28 cellular contexts compared by ENCODE assay signal in the genomic region with DNA sequence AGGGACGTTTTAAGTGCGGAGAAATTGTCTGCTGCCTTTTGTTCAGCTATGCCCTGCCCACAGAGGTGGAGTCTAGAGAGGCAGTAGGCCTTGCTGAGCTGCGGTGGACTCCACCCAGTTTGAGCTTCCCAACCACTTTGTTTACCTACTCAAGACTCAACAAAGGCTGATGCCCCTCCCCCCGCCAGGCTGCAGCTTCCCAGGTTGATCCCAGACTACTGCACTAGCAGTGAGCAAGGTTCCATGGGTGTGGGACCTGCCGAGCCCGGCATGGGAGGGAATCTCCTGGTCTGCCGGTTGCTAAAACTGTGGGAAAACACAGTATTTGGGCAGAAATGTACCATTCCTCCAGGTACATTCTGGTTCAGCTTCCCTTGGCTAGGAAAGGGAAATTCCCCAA.
DNase-seq lines count a peak whose midpoint lies in the region; ATAC-seq and TF ChIP-seq lines count a peak whose summit lies in the region.
"Had no signal": no experiment of that assay in that cellular context is flagged by ENCODE, and none has a peak within 500 bp of the region (broad histone marks: within the 10 kb centered on the region; RNA-seq: fewer than 3 reads in every experiment).

No MANE protein-coding gene starts in this region.

- CTCF ChIA-PET in WTC11 (lab: Charles Lee): no interaction called here

- H3K27ac ChIP-seq in mesendoderm (ENCODE audit: low read depth, low read length): no peak overlapping the region
- H3K27ac ChIP-seq: BLaER1, GM23248, PC-9 had no signal

- no peak overlapping the region for H2BK5ac ChIP-seq in mesendoderm (ENCODE audit: low read length)

- no peak overlapping the region for H2BK120ac ChIP-seq in mesendoderm (ENCODE audit: low read depth, low read length)

- ATAC-seq in WTC11: peak; percentile 41; the same call in 1 of the 2 replicates
- ATAC-seq: GM12878, HepG2, T-cell had no signal

- no peaks in the 10 kb centered on the region for H3K36me3 ChIP-seq in mesendoderm (ENCODE audit: control insufficient read depth, insufficient read depth, low read length)
- H3K36me3 ChIP-seq: BLaER1, HAP-1 had no signal

- H3K4me3 ChIP-seq in LNCaP clone FGC (ENCODE audit: low read depth, low read length): no peak overlapping the region
- no peak overlapping the region for H3K4me3 ChIP-seq in mesendoderm (ENCODE audit: low read length)
- H3K4me3 ChIP-seq: BLaER1, GM12878, GM23248, HAP-1, PC-9 had no signal

- no peaks in the 10 kb centered on the region for H3K79me1 ChIP-seq in mesendoderm (ENCODE audit: low read length)

- no peaks in the 10 kb centered on the region for H3K4me1 ChIP-seq in mesendoderm (ENCODE audit: control insufficient read depth, low read depth, low read length)
- H3K4me1 ChIP-seq: BLaER1 had no signal

- no peak overlapping the region for H3K18ac ChIP-seq in mesendoderm (ENCODE audit: low read length)

- no peak overlapping the region for H2BK15ac ChIP-seq in mesendoderm (replicated peaks; ENCODE audit: low read depth)

- peak in 2 of 3 experiments; percentile 11 to 13 for DNase-seq in NCI-H1417 (lab: John Stamatoyannopoulos, UW)
- no peak for DNase-seq in NCI-H1417 treated with DMSO at 0.1 percent for 48 hours (lab: John Stamatoyannopoulos, UW)
- DNase-seq in LNCaP clone FGC (ENCODE audit: low read depth): peak; percentile 8
- peak; percentile 31 for DNase-seq in WTC11 (ENCODE audit: low spot score)
- peak; percentile 19 for DNase-seq in mesendoderm
- no peak for DNase-seq in NCI-H82 treated with DMSO at 0.1 percent for 48 hours (lab: John Stamatoyannopoulos, UW; ENCODE audit: unreplicated experiment)
- no peak for DNase-seq in retina
- DNase-seq in NCI-H1930 (lab: John Stamatoyannopoulos, UW): no peak
- DNase-seq: 8988T; CD4-positive, CD25-positive, alpha-beta regulatory T cell; GDM1; GM23248; HFFc6; Kasumi-1; NCI-H1105 treated with DMSO at 0.1 percent for 48 hours; NCI-H1694 treated with DMSO at 0.1 percent for 48 hours; NCI-H2171; NCI-H226; NCI-H510A treated with DMSO at 0.1 percent for 48 hours; NCI-H774; NK-92 treated with Interleukin-12 subunit alpha and Interleukin-12 subunit beta, amount 100 ng/mL, for 24 hours; Right ventricle myocardium superior; T-cell had no signal

- no peak overlapping the region for H3K4me3 Mint-ChIP-seq in WTC11
- H3K4me3 Mint-ChIP-seq: CD4-positive, CD25-positive, alpha-beta regulatory T cell; HFFc6; T-cell had no signal

- POLR2A ChIA-PET in WTC11 (lab: Charles Lee): no interaction called here

- no peak overlapping the region for H4K8ac ChIP-seq in mesendoderm (ENCODE audit: low read depth, low read length)

- H3K9ac ChIP-seq in mesendoderm (ENCODE audit: low read length): no peak overlapping the region
- H3K9ac ChIP-seq: BLaER1, GM23248 had no signal

- H2AK5ac ChIP-seq in mesendoderm (ENCODE audit: low read length): no peak overlapping the region

- no peak overlapping the region for H3K27ac Mint-ChIP-seq in WTC11
- H3K27ac Mint-ChIP-seq: CD4-positive, CD25-positive, alpha-beta regulatory T cell; HFFc6; T-cell had no signal

- no peaks in the 10 kb centered on the region for H3K27me3 ChIP-seq in mesendoderm (ENCODE audit: insufficient read depth, low read length, poor library complexity)
- H3K27me3 ChIP-seq: BLaER1 had no signal

- no peaks in the 10 kb centered on the region for H3K4me1 Mint-ChIP-seq in WTC11
- H3K4me1 Mint-ChIP-seq: CD4-positive, CD25-positive, alpha-beta regulatory T cell; T-cell had no signal

- peaks cover 36% of the 10 kb centered on the region for H3K9me3 Mint-ChIP-seq in WTC11
- H3K9me3 Mint-ChIP-seq: HFFc6 had no signal

- H3K27me3 Mint-ChIP-seq in WTC11 (ENCODE audit: low read depth): no peaks in the 10 kb centered on the region; the same call in 1 of the 2 replicates
- H3K27me3 Mint-ChIP-seq: CD4-positive, CD25-positive, alpha-beta regulatory T cell; T-cell had no signal

- no peak overlapping the region for H3K4ac ChIP-seq in mesendoderm (ENCODE audit: low read depth, low read length)

- no CpG with 5 or more reads among the region's 7 CpGs for WGBS in mesendoderm (ENCODE audit: extremely low coverage, insufficient coverage, low lambda C conversion rate)

- H3K4me2 ChIP-seq in mesendoderm (ENCODE audit: low read length): no peak overlapping the region
- H3K4me2 ChIP-seq: BLaER1, PC-9 had no signal

- no peak overlapping the region for H3K23ac ChIP-seq in mesendoderm (ENCODE audit: low read length)

- no peak overlapping the region for H4K5ac ChIP-seq in mesendoderm (ENCODE audit: low read length)

- H3K56ac ChIP-seq in mesendoderm (ENCODE audit: low read length): no peak overlapping the region

- H3K36me3 Mint-ChIP-seq in WTC11: peaks cover 16% of the 10 kb centered on the region
- H3K36me3 Mint-ChIP-seq: CD4-positive, CD25-positive, alpha-beta regulatory T cell; T-cell had no signal

- TF ChIP-seq CTCF in LNCaP clone FGC (IDR thresholded peaks at IDR 0.05; ENCODE audit: control insufficient read depth, extremely low read depth, insufficient read depth) (no peak), WTC11 (IDR thresholded peaks at IDR 0.05) (no peak)

- no peaks in the 10 kb centered on the region for H3K79me2 ChIP-seq in mesendoderm (ENCODE audit: control insufficient read depth, insufficient read depth, low read length)

TF ChIP-seq in WTC11, 78 proteins besides CTCF, POLR2A, EP300 and RAD21 (continues in another document):
- TF ChIP-seq, protein P1, sequence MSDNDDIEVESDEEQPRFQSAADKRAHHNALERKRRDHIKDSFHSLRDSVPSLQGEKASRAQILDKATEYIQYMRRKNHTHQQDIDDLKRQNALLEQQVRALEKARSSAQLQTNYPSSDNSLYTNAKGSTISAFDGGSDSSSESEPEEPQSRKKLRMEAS (CRISPR knock-in tag; IDR thresholded peaks at IDR 0.05): no peak
- TF ChIP-seq, protein P2, sequence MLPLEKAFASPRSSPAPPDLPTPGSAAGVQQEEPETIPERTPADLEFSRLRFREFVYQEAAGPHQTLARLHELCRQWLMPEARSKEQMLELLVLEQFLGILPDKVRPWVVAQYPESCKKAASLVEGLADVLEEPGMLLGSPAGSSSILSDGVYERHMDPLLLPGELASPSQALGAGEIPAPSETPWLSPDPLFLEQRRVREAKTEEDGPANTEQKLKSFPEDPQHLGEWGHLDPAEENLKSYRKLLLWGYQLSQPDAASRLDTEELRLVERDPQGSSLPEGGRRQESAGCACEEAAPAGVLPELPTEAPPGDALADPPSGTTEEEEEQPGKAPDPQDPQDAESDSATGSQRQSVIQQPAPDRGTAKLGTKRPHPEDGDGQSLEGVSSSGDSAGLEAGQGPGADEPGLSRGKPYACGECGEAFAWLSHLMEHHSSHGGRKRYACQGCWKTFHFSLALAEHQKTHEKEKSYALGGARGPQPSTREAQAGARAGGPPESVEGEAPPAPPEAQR (CRISPR knock-in tag; IDR thresholded peaks at IDR 0.05): no peak
- TF ChIP-seq SOX15 (CRISPR knock-in tag; IDR thresholded peaks at IDR 0.05) (no peak), NFATC4 (CRISPR knock-in tag; IDR thresholded peaks at IDR 0.05) (no peak)
- TF ChIP-seq, protein P3, sequence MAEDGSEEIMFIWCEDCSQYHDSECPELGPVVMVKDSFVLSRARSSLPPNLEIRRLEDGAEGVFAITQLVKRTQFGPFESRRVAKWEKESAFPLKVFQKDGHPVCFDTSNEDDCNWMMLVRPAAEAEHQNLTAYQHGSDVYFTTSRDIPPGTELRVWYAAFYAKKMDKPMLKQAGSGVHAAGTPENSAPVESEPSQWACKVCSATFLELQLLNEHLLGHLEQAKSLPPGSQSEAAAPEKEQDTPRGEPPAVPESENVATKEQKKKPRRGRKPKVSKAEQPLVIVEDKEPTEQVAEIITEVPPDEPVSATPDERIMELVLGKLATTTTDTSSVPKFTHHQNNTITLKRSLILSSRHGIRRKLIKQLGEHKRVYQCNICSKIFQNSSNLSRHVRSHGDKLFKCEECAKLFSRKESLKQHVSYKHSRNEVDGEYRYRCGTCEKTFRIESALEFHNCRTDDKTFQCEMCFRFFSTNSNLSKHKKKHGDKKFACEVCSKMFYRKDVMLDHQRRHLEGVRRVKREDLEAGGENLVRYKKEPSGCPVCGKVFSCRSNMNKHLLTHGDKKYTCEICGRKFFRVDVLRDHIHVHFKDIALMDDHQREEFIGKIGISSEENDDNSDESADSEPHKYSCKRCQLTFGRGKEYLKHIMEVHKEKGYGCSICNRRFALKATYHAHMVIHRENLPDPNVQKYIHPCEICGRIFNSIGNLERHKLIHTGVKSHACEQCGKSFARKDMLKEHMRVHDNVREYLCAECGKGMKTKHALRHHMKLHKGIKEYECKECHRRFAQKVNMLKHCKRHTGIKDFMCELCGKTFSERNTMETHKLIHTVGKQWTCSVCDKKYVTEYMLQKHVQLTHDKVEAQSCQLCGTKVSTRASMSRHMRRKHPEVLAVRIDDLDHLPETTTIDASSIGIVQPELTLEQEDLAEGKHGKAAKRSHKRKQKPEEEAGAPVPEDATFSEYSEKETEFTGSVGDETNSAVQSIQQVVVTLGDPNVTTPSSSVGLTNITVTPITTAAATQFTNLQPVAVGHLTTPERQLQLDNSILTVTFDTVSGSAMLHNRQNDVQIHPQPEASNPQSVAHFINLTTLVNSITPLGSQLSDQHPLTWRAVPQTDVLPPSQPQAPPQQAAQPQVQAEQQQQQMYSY (CRISPR knock-in tag; IDR thresholded peaks at IDR 0.05): no peak

Comparison
In these comparisons a context has a peak if more than half of its experiments do, and no peak if none do; other contexts are left out.
1. DNase-seq: peak in NCI-H1417 (2 of 3), LNCaP clone FGC (single experiment), WTC11 (single experiment) and mesendoderm (single experiment); none in NCI-H1417 treated with DMSO at 0.1 percent for 48 hours (single experiment), NCI-H82 treated with DMSO at 0.1 percent for 48 hours (single experiment), retina (single experiment) and NCI-H1930 (0 of 2).